Comparison of ENCODE assay signal across 15 cellular contexts in genomic region chr15:90009301-90010063, GRCh38. TPM values are rescaled to one million over a fixed set of nuclear protein-coding genes. Genes with fewer than 3 reads are reported as not detected.
A peak's percentile ranks its signal among the peaks of the same experiment; 100 is the strongest.
DNase-seq lines count a peak whose midpoint lies in the region; ATAC-seq and TF ChIP-seq lines count a peak whose summit lies in the region.
"Had no signal": no experiment of that assay in that cellular context is flagged by ENCODE, and none has a peak within 500 bp of the region (broad histone marks: within the 10 kb centered on the region; RNA-seq: fewer than 3 reads in every experiment).

No MANE protein-coding gene starts in this region.

- H3K4me3 ChIP-seq in right lobe of liver (no peak overlapping the region), coronary artery (no peak overlapping the region)
- H3K4me3 ChIP-seq: hepatocyte, SJSA1 had no signal

- peaks cover 0 to 24% (median 2%) of the 10 kb centered on the region in 4 donors for H3K4me1 ChIP-seq in right lobe of liver

- no peaks in the 10 kb centered on the region for H3K27me3 Mint-ChIP-seq in stimulated activated naive CD8-positive, alpha-beta T cell treated with anti-CD3 and anti-CD28 coated beads, Interleukin-15, Interleukin-2, amounts not matched to agents 100 ng/mL and 50 ng/mL, for 24 hours
- no peaks in the 10 kb centered on the region for H3K27me3 Mint-ChIP-seq in activated B cell treated with CpG ODN at 0.5 μM for 24 hours
- H3K27me3 Mint-ChIP-seq: activated CD8-positive, alpha-beta memory T cell treated with anti-CD3 and anti-CD28 coated beads, Interleukin-2, amount 10 ng/mL, durations not matched to agents 7 days and 5 days had no signal

- POLR2A ChIA-PET in activated B cell treated with CpG ODN at 0.5 μM for 24 hours (lab: Charles Lee) = interaction anchor here (0.8 kb wide), 1 partner anchor 115 kb away, joined by 3 read pairs; no protein-coding TSS in a partner anchor

- no peaks in the 10 kb centered on the region for H3K36me3 ChIP-seq in right lobe of liver
- H3K36me3 ChIP-seq: brain microvascular endothelial cell, SJSA1 had no signal

- H3K27ac ChIP-seq in right lobe of liver (no peak overlapping the region), coronary artery (no peak overlapping the region)
- H3K27ac ChIP-seq: brain microvascular endothelial cell, hepatocyte, SJSA1 had no signal

- H3K9me3 ChIP-seq in right lobe of liver = peaks cover 0 to 11% (median 0%) of the 10 kb centered on the region in 4 donors

- 66% methylated on average over 3 of the region's 6 CpGs for WGBS in right lobe of liver (ENCODE audit: insufficient coverage, low coverage, low lambda C conversion rate, missing lambda C conversion rate)

- TF ChIP-seq POLR2A in right lobe of liver (IDR thresholded peaks at IDR 0.05) = no peak

- H3K9me3 Mint-ChIP-seq in stimulated activated naive CD8-positive, alpha-beta T cell treated with anti-CD3 and anti-CD28 coated beads, Interleukin-15, Interleukin-2, amounts not matched to agents 100 ng/mL and 50 ng/mL, for 24 hours = no peaks in the 10 kb centered on the region
- no peaks in the 10 kb centered on the region for H3K9me3 Mint-ChIP-seq in activated B cell treated with CpG ODN at 0.5 μM for 24 hours

- intact Hi-C loops in activated B cell treated with CpG ODN at 0.5 μM for 24 hours (cut with micrococcal nuclease) (no loop called here), right lobe of liver (cut with DNase I) (no loop called here)

- TF ChIP-seq CTCF in activated B cell treated with CpG ODN at 0.5 μM for 24 hours (IDR thresholded peaks at IDR 0.05) (no peak), right lobe of liver (IDR thresholded peaks at IDR 0.05) (no peak), coronary artery (IDR thresholded peaks at IDR 0.05) (no peak)

- peak overlapping the region; percentile 6 for H3K27ac Mint-ChIP-seq in stimulated activated naive CD8-positive, alpha-beta T cell treated with anti-CD3 and anti-CD28 coated beads, Interleukin-15, Interleukin-2, amounts not matched to agents 100 ng/mL and 50 ng/mL, for 24 hours
- peak overlapping the region; percentile 74 for H3K27ac Mint-ChIP-seq in activated B cell treated with CpG ODN at 0.5 μM for 24 hours
- H3K27ac Mint-ChIP-seq: activated CD8-positive, alpha-beta memory T cell treated with anti-CD3 and anti-CD28 coated beads, Interleukin-2, amount 10 ng/mL, durations not matched to agents 7 days and 5 days had no signal

- CTCF ChIA-PET in activated B cell treated with CpG ODN at 0.5 μM for 24 hours (lab: Charles Lee) = no interaction called here

- ATAC-seq in stimulated activated naive CD8-positive, alpha-beta T cell treated with anti-CD3 and anti-CD28 coated beads, Interleukin-15, Interleukin-2, amounts not matched to agents 100 U/mL and 50 U/mL, for 24 hours = no peak
- ATAC-seq in activated B cell treated with CpG ODN at 0.5 μM for 24 hours (ENCODE audit: low read depth) (peak; percentile 43), right lobe of liver (peak in 2 of 4 donors; percentile 19 to 38), HG03442 (IDR thresholded peaks at IDR 0.05; ENCODE audit: unreplicated experiment) (no peak)
- ATAC-seq: activated CD8-positive, alpha-beta memory T cell treated with anti-CD3 and anti-CD28 coated beads, Interleukin-2, amount 10 ng/mL, durations not matched to agents 7 days and 5 days; activated naive CD4-positive, alpha-beta T cell treated with anti-CD3 and anti-CD28 coated beads, Interleukin-2, amount 50 U/mL, for 72 hours had no signal

- H3K4me3 Mint-ChIP-seq in stimulated activated naive CD8-positive, alpha-beta T cell treated with anti-CD3 and anti-CD28 coated beads, Interleukin-15, Interleukin-2, amounts not matched to agents 100 ng/mL and 50 ng/mL, for 24 hours = no peak overlapping the region
- H3K4me3 Mint-ChIP-seq in activated B cell treated with CpG ODN at 0.5 μM for 24 hours = peak overlapping the region; percentile 28
- H3K4me3 Mint-ChIP-seq: activated CD8-positive, alpha-beta memory T cell treated with anti-CD3 and anti-CD28 coated beads, Interleukin-2, amount 10 ng/mL, durations not matched to agents 7 days and 5 days had no signal

- no peaks in the 10 kb centered on the region for H3K27me3 ChIP-seq in right lobe of liver
- H3K27me3 ChIP-seq: brain microvascular endothelial cell, hepatocyte, SJSA1 had no signal

- DNase-seq in stimulated activated naive CD8-positive, alpha-beta T cell treated with anti-CD3 and anti-CD28 coated beads, Interleukin-15, Interleukin-2, amounts not matched to agents 100 U/mL and 50 U/mL, for 24 hours = no peak
- DNase-seq in activated B cell treated with CpG ODN at 0.5 μM for 24 hours (no peak), right lobe of liver (peak in 2 of 3 donors; percentile 48 to 66), coronary artery (ENCODE audit: low spot score) (no peak)
- DNase-seq in activated CD4-positive, CD25-positive, alpha-beta regulatory T cell treated with anti-CD3 and anti-CD28 coated beads, Interleukin-2, amount 50 U/mL, for 72 hours = no peak
- DNase-seq in stimulated activated naive CD4-positive, alpha-beta T cell (lab: John Stamatoyannopoulos, UW) = no peak
- DNase-seq: activated CD8-positive, alpha-beta memory T cell treated with anti-CD3 and anti-CD28 coated beads, Interleukin-2, amount 10 ng/mL, durations not matched to agents 7 days and 5 days; AML-193; brain microvascular endothelial cell; NCI-H187 had no signal

- peaks cover 36% of the 10 kb centered on the region for H3K36me3 Mint-ChIP-seq in stimulated activated naive CD8-positive, alpha-beta T cell treated with anti-CD3 and anti-CD28 coated beads, Interleukin-15, Interleukin-2, amounts not matched to agents 100 ng/mL and 50 ng/mL, for 24 hours (ENCODE audit: low read depth)
- peaks cover 15% of the 10 kb centered on the region for H3K36me3 Mint-ChIP-seq in activated B cell treated with CpG ODN at 0.5 μM for 24 hours (ENCODE audit: low read depth)

- peaks cover 54% of the 10 kb centered on the region for H3K4me1 Mint-ChIP-seq in stimulated activated naive CD8-positive, alpha-beta T cell treated with anti-CD3 and anti-CD28 coated beads, Interleukin-15, Interleukin-2, amounts not matched to agents 100 ng/mL and 50 ng/mL, for 24 hours (ENCODE audit: low read depth)
- H3K4me1 Mint-ChIP-seq in activated B cell treated with CpG ODN at 0.5 μM for 24 hours = peaks cover 58% of the 10 kb centered on the region

RNA-seq across cellular contexts. Expression of gene ZNF710, which starts 8.4 kb away (rescaled TPM):
- total RNA-seq in activated B cell treated with CpG ODN at 0.5 μM for 24 hours (36.2 and 45.5 TPM in 2 replicates), right lobe of liver (10 to 100 TPM in 1 of 6 experiments, 1 to 10 TPM in 5; 4.7 to 17.1 (median 7.4) TPM)

Comparison
In these comparisons a context has a peak if more than half of its experiments do, and no peak if none do; other contexts are left out.
1. DNase-seq: peak in right lobe of liver (2 of 3); none in stimulated activated naive CD8-positive, alpha-beta T cell treated with anti-CD3 and anti-CD28 coated beads, Interleukin-15, Interleukin-2, amounts not matched to agents 100 U/mL and 50 U/mL, for 24 hours (single experiment), activated B cell treated with CpG ODN at 0.5 μM for 24 hours (single experiment), coronary artery (single experiment), activated CD4-positive, CD25-positive, alpha-beta regulatory T cell treated with anti-CD3 and anti-CD28 coated beads, Interleukin-2, amount 50 U/mL, for 72 hours (single experiment) and stimulated activated naive CD4-positive, alpha-beta T cell (0 of 6).